In genomic region chr11:1109918-1110705, GRCh38 we compare ENCODE assay signal across 1 cellular context.
TF ChIP-seq lines count a peak whose summit lies in the region.

No MANE protein-coding gene starts in this region.

TF ChIP-seq in IMR-90, 13 proteins besides CTCF, POLR2A, EP300 and RAD21 (continued from another document):
- no peak for TF ChIP-seq NFE2L2 (IDR thresholded peaks at IDR 0.05; ENCODE audit: low read depth, low read length)
- no peak for TF ChIP-seq MAZ (IDR thresholded peaks at IDR 0.05; ENCODE audit: borderline replicate concordance, low read depth, low read length)
- TF ChIP-seq MAFK (IDR thresholded peaks at IDR 0.05; ENCODE audit: low read depth, low read length): no peak
- TF ChIP-seq CHD1 (IDR thresholded peaks at IDR 0.05; ENCODE audit: low read depth, low read length): no peak
- no peak for TF ChIP-seq MXI1 (IDR thresholded peaks at IDR 0.05; ENCODE audit: borderline replicate concordance, low read depth, low read length)
- TF ChIP-seq FOS (IDR thresholded peaks at IDR 0.05; ENCODE audit: low read depth, low read length): no peak
- no peak for TF ChIP-seq RFX5 (IDR thresholded peaks at IDR 0.05; ENCODE audit: low read depth, low read length)
